36 cellular contexts compared by ENCODE assay signal in the genomic region with DNA sequence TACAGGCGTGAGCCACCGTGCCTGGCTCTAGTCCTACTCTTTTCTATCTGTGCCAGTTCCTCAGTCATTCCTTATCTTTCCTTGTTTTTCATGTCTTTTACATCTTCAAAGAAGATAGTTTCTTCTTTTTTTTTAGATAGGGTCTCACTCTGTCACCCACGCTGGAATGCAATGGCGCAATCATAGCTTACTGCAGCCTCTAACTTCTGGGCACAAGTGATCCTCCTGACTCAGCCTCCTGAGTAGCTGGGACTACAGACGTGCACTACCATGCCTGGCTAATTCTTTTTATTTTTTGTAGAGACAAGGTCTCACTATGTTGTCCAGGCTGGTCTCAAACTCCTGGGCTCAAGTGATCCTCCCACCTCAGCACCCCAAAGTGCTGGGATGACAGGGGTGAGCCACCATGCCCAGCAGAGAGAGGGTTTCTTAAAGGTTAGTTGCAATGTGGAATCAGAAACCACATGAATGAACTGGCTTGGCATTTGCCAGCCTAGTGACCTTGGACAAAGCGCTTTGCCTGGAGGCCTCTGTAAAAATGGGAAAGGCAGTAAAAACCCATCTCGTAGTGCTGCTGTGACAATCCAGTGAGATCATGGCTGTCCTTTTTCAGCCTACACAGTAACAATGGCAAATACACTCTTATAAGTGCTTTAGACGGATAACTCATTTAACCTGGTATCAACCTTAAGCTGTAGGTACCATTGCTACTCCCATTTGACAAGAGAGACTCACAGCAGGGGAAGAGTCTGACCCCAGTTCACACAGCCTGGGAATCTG. TPM values are rescaled to one million over a fixed set of nuclear protein-coding genes. Genes with fewer than 3 reads are reported as not detected.
"Had no signal": no experiment of that assay in that cellular context is flagged by ENCODE, and none has a peak within 500 bp of the region (broad histone marks: within the 10 kb centered on the region; RNA-seq: fewer than 3 reads in every experiment).

No MANE protein-coding gene starts in this region.

- H3K4me3 ChIP-seq: adrenal gland, body of pancreas, breast epithelium had no signal

- ATAC-seq: activated CD8-positive, alpha-beta T cell treated with anti-CD3 and anti-CD28 coated beads for 36 hours; activated naive CD4-positive, alpha-beta T cell treated with anti-CD3 and anti-CD28 coated beads, Interleukin-2, amount 50 U/mL, for 72 hours; activated T-cell treated with anti-CD3 and anti-CD28 coated beads, Interleukin-2, amount 50 U/mL, for 4 hours; activated T-cell treated with anti-CD3 and anti-CD28 coated beads, Interleukin-2, amount 50 U/mL, for 72 hours; activated T-helper 17 cell treated with anti-CD3 and anti-CD28 coated beads, Interleukin-2, amount 50 U/mL, for 72 hours; body of pancreas had no signal

- H3K9me3 ChIP-seq: adrenal gland, body of pancreas, breast epithelium had no signal

- DNase-seq: activated B cell treated with CpG ODN at 0.5 μM for 24 hours; activated CD4-positive, alpha-beta memory T cell treated with anti-CD3 and anti-CD28 coated beads for 36 hours; activated CD4-positive, alpha-beta T cell treated with anti-CD3 and anti-CD28 coated beads for 4 hours; activated CD4-positive, alpha-beta T cell treated with anti-CD3 and anti-CD28 coated beads, Interleukin-2, amount 10 ng/mL, durations not matched to agents 24 days and 14 days; activated CD4-positive, alpha-beta T cell treated with anti-CD3 and anti-CD28 coated beads, Interleukin-2, amount 50 U/mL, for 1 hour; activated CD4-positive, alpha-beta T cell treated with anti-CD3 and anti-CD28 coated beads, Interleukin-2, amount 50 U/mL, for 4 hours; activated CD4-positive, CD25-positive, alpha-beta regulatory T cell treated with anti-CD3 and anti-CD28 coated beads, Interleukin-2, amount 50 U/mL, for 72 hours; activated CD8-positive, alpha-beta memory T cell treated with anti-CD3 and anti-CD28 coated beads, Interleukin-2, amount 50 U/mL, for 4 hours; activated CD8-positive, alpha-beta T cell treated with anti-CD3 and anti-CD28 coated beads for 36 hours; activated effector memory CD4-positive, alpha-beta T cell treated with anti-CD3 and anti-CD28 coated beads, Interleukin-2, amount 50 U/mL, for 16 hours; activated gamma-delta T cell treated with Interleukin-2 at 50 U/mL for 16 hours; activated naive CD4-positive, alpha-beta T cell; activated naive CD4-positive, alpha-beta T cell treated with anti-CD3 and anti-CD28 coated beads for 36 hours; activated naive CD8-positive, alpha-beta T cell treated with anti-CD3 and anti-CD28 coated beads for 36 hours; activated T-cell treated with anti-CD3 and anti-CD28 coated beads for 4 hours; activated T-cell treated with anti-CD3 and anti-CD28 coated beads, Interleukin-2, amount 50 U/mL, for 1 hour; activated T-cell treated with anti-CD3 and anti-CD28 coated beads, Interleukin-2, amount 50 U/mL, for 4 hours; activated T-cell treated with anti-CD3 and anti-CD28 coated beads, Interleukin-2, amount 50 U/mL, for 72 hours; amniotic stem cell; aorta; body of pancreas; brain microvascular endothelial cell; central memory CD4-positive, alpha-beta T cell; T-helper 2 cell; T-helper 9 cell had no signal

- H3K4me1 ChIP-seq: adrenal gland had no signal

- FAIRE-seq: astrocyte, colon had no signal

- H3K36me3 ChIP-seq: adrenal gland, brain microvascular endothelial cell, breast epithelium had no signal

- H3K27ac ChIP-seq: adrenal gland, body of pancreas, brain microvascular endothelial cell, breast epithelium, VCaP had no signal

RNA-seq across cellular contexts. Expression of gene ACP7, which starts 3.9 kb away (rescaled TPM):
- total RNA-seq: activated B cell treated with CpG ODN at 0.5 μM for 24 hours; activated CD4-positive, alpha-beta T cell treated with anti-CD3 and anti-CD28 coated beads, Interleukin-2, amount 10 ng/mL, durations not matched to agents 24 days and 14 days; activated CD8-positive, alpha-beta memory T cell treated with anti-CD3 and anti-CD28 coated beads for 36 hours; activated CD8-positive, alpha-beta T cell treated with anti-CD3 and anti-CD28 coated beads for 36 hours; activated naive CD4-positive, alpha-beta T cell treated with anti-CD3 and anti-CD28 coated beads for 36 hours; activated naive CD8-positive, alpha-beta T cell treated with anti-CD3 and anti-CD28 coated beads for 36 hours; activated T-cell treated with anti-CD3 and anti-CD28 coated beads, Interleukin-2, amount 50 U/mL, for 72 hours; activated T-helper 1 cell treated with anti-CD3 and anti-CD28 coated beads, Interleukin-12 subunit alpha, Interleukin-12 subunit beta, Interleukin-2, Interleukin-4 antibody, amounts not matched to agents 30 ng/mL and 10 ng/mL and 1 ng/mL, durations not matched to agents 14 hours and 24 hours and 36 hours; activated T-helper 17 cell treated with anti-CD3 and anti-CD28 coated beads, Interleukin-2, amount 50 U/mL, for 72 hours; adrenal gland; aorta; astrocyte; body of pancreas; breast epithelium; cardiac septum; cerebellum had no signal
- polyA plus RNA-seq: adrenal gland, aorta had no signal
